ENCODE assay signal across 28 cellular contexts in the genomic region with DNA sequence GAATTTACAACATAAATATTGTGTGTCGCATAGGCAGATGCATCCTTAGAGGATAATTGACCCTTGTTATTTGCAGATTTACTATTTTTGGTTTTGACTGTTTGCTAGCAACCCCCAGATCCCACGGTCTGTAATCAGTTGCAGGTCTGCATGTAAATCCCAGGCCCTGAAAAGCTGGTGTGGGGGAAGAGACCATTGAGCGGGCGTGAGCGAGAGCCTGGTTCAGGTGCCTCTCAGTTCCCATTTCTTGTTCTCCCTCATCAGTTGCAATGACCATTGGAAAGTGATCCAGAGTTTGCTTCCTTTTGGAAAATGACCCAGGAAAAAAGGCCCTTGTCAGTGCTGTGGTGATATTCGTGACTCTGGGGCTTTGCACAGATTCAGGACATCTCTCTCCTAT.
DNase-seq lines count a peak whose midpoint lies in the region; ATAC-seq and TF ChIP-seq lines count a peak whose summit lies in the region.
"Had no signal": no experiment of that assay in that cellular context is flagged by ENCODE, and none has a peak within 500 bp of the region (broad histone marks: within the 10 kb centered on the region; RNA-seq: fewer than 3 reads in every experiment).

No MANE protein-coding gene starts in this region.

- intact Hi-C loops in CD14-positive monocyte (cut with micrococcal nuclease) (no loop called here), mucosa of descending colon (cut with DNase I, micrococcal nuclease) (no loop called here)

- H3K36me3 Mint-ChIP-seq in CD14-positive monocyte, result peaks cover 0 to 3% of the 10 kb centered on the region in 2 donors
- H3K36me3 Mint-ChIP-seq in activated CD4-positive, alpha-beta T cell treated with anti-CD3 and anti-CD28 coated beads, Interleukin-2, amount 10 ng/mL, durations not matched to agents 7 days and 5 days (ENCODE audit: low read depth), result peaks cover 13% of the 10 kb centered on the region
- H3K36me3 Mint-ChIP-seq: stimulated activated effector memory CD8-positive, alpha-beta T cell treated with anti-CD3 and anti-CD28 coated beads, Interleukin-12 subunit alpha, Interleukin-12 subunit beta, amount 100 ng/mL, for 72 hours had no signal

- no peaks in the 10 kb centered on the region for H3K9me3 Mint-ChIP-seq in CD14-positive monocyte
- peaks cover 6% of the 10 kb centered on the region for H3K9me3 Mint-ChIP-seq in activated CD4-positive, alpha-beta T cell treated with anti-CD3 and anti-CD28 coated beads, Interleukin-2, amount 10 ng/mL, durations not matched to agents 7 days and 5 days
- H3K9me3 Mint-ChIP-seq: stimulated activated effector memory CD8-positive, alpha-beta T cell treated with anti-CD3 and anti-CD28 coated beads, Interleukin-12 subunit alpha, Interleukin-12 subunit beta, amount 100 ng/mL, for 72 hours had no signal

- H3K4me3 Mint-ChIP-seq in CD14-positive monocyte, result no peak overlapping the region
- no peak overlapping the region for H3K4me3 Mint-ChIP-seq in activated CD4-positive, alpha-beta T cell treated with anti-CD3 and anti-CD28 coated beads, Interleukin-2, amount 10 ng/mL, durations not matched to agents 7 days and 5 days
- H3K4me3 Mint-ChIP-seq: activated T-cell treated with anti-CD3 and anti-CD28 coated beads, Interleukin-2, amount 50 U/mL, for 4 hours; CD8-positive, alpha-beta T cell; effector memory CD8-positive, alpha-beta T cell; stimulated activated effector memory CD8-positive, alpha-beta T cell treated with anti-CD3 and anti-CD28 coated beads, Interleukin-12 subunit alpha, Interleukin-12 subunit beta, amount 100 ng/mL, for 72 hours; T-helper 2 cell treated with Interferon-gamma antibody and Interleukin-4, amounts not matched to agents 5 μg/mL and 100 μg/mL, for 36 hours had no signal

- H3K36me3 ChIP-seq in mucosa of descending colon (ENCODE audit: low read depth), result no peaks in the 10 kb centered on the region
- H3K36me3 ChIP-seq: ascending aorta, cardiac muscle cell, suprapubic skin had no signal

- ATAC-seq in mucosa of descending colon, result no peak
- ATAC-seq: A549; activated T-cell treated with anti-CD3 and anti-CD28 coated beads, Interleukin-2, amount 50 U/mL, for 4 hours; CD8-positive, alpha-beta T cell; effector memory CD8-positive, alpha-beta T cell; left lobe of liver; Panc1; stimulated activated effector memory CD8-positive, alpha-beta T cell treated with anti-CD3 and anti-CD28 coated beads, Interleukin-12 subunit alpha, Interleukin-12 subunit beta, amount 100 ng/mL, for 72 hours had no signal

- H3K27ac Mint-ChIP-seq in CD14-positive monocyte, result no peak overlapping the region
- H3K27ac Mint-ChIP-seq in activated CD4-positive, alpha-beta T cell treated with anti-CD3 and anti-CD28 coated beads, Interleukin-2, amount 10 ng/mL, durations not matched to agents 7 days and 5 days, result no peak overlapping the region
- H3K27ac Mint-ChIP-seq: CD8-positive, alpha-beta T cell; effector memory CD8-positive, alpha-beta T cell; stimulated activated effector memory CD8-positive, alpha-beta T cell treated with anti-CD3 and anti-CD28 coated beads, Interleukin-12 subunit alpha, Interleukin-12 subunit beta, amount 100 ng/mL, for 72 hours; T-helper 2 cell treated with Interferon-gamma antibody and Interleukin-4, amounts not matched to agents 5 μg/mL and 100 μg/mL, for 36 hours had no signal

- DNase-seq in NCI-H748 (lab: John Stamatoyannopoulos, UW; ENCODE audit: unreplicated experiment), result peak; percentile 25
- DNase-seq in NCI-H748 treated with DMSO at 0.1 percent for 48 hours (lab: John Stamatoyannopoulos, UW), result no peak
- peak; percentile 3 for DNase-seq in CD14-positive monocyte (ENCODE audit: low spot score)
- peak; percentile 90 for DNase-seq in NCI-H524 treated with DMSO at 0.1 percent for 48 hours (lab: John Stamatoyannopoulos, UW)
- DNase-seq in mesenteric fat pad (ENCODE audit: low spot score), result peak; percentile 41
- no peak for DNase-seq in activated T-cell treated with anti-CD3 and anti-CD28 coated beads, Interleukin-2, amount 50 U/mL, for 48 hours
- DNase-seq in mucosa of descending colon, result no peak
- DNase-seq in activated CD4-positive, alpha-beta T cell treated with anti-CD3 and anti-CD28 coated beads, Interleukin-2, amount 10 ng/mL, durations not matched to agents 7 days and 5 days, result no peak
- DNase-seq: activated CD4-positive, CD25-positive, alpha-beta regulatory T cell treated with anti-CD3 and anti-CD28 coated beads, Interleukin-2, amount 50 U/mL, for 72 hours; activated T-cell treated with anti-CD3 and anti-CD28 coated beads, Interleukin-2, amount 50 U/mL, for 4 hours; AML-193; cortex of kidney; DMS153; effector memory CD8-positive, alpha-beta T cell; erythroblast; H7; NCI-H2081 treated with DMSO at 0.1 percent for 48 hours; SHP77 treated with DMSO at 0.1 percent for 48 hours; stimulated activated CD4-positive, alpha-beta T cell treated with anti-CD3 and anti-CD28 coated beads, Interleukin-15, amount 100 ng/mL, for 24 hours had no signal

- peaks cover 9% of the 10 kb centered on the region for H3K4me1 ChIP-seq in mucosa of descending colon (ENCODE audit: low read depth)
- H3K4me1 ChIP-seq: ascending aorta had no signal

- peaks cover 0 to 2% (median 2%) of the 10 kb centered on the region in 3 donors for H3K27me3 Mint-ChIP-seq in CD14-positive monocyte (ENCODE audit: low read depth in 3 of 3)
- H3K27me3 Mint-ChIP-seq in activated CD4-positive, alpha-beta T cell treated with anti-CD3 and anti-CD28 coated beads, Interleukin-2, amount 10 ng/mL, durations not matched to agents 7 days and 5 days, result peaks cover 4% of the 10 kb centered on the region

- H3K9me3 ChIP-seq in mucosa of descending colon, result peaks cover 3% of the 10 kb centered on the region
- H3K9me3 ChIP-seq: A549, ascending aorta, suprapubic skin had no signal

- no peak overlapping the region for H3K4me3 ChIP-seq in mucosa of descending colon
- H3K4me3 ChIP-seq: A549, ascending aorta, cardiac muscle cell, suprapubic skin had no signal

- POLR2A ChIA-PET in activated CD4-positive, alpha-beta T cell treated with anti-CD3 and anti-CD28 coated beads, Interleukin-2, amount 10 ng/mL, durations not matched to agents 7 days and 5 days (lab: Charles Lee), result no interaction called here

- CTCF ChIA-PET in activated CD4-positive, alpha-beta T cell treated with anti-CD3 and anti-CD28 coated beads, Interleukin-2, amount 10 ng/mL, durations not matched to agents 7 days and 5 days (lab: Charles Lee), result no interaction called here

- TF ChIP-seq CTCF in CD14-positive monocyte (IDR thresholded peaks at IDR 0.05), result no peak
- TF ChIP-seq CTCF in mucosa of descending colon (IDR thresholded peaks at IDR 0.05), result no peak

- H3K4me1 Mint-ChIP-seq in CD14-positive monocyte, result peaks cover 36% of the 10 kb centered on the region
- H3K4me1 Mint-ChIP-seq in activated CD4-positive, alpha-beta T cell treated with anti-CD3 and anti-CD28 coated beads, Interleukin-2, amount 10 ng/mL, durations not matched to agents 7 days and 5 days, result peaks cover 34% of the 10 kb centered on the region

Comparison
In these comparisons a context has a peak if more than half of its experiments do, and no peak if none do; other contexts are left out.
1. DNase-seq: peak in NCI-H748 (single experiment), CD14-positive monocyte (single experiment), NCI-H524 treated with DMSO at 0.1 percent for 48 hours (single experiment) and mesenteric fat pad (single experiment); none in NCI-H748 treated with DMSO at 0.1 percent for 48 hours (single experiment), activated T-cell treated with anti-CD3 and anti-CD28 coated beads, Interleukin-2, amount 50 U/mL, for 48 hours (0 of 2), mucosa of descending colon (0 of 3) and activated CD4-positive, alpha-beta T cell treated with anti-CD3 and anti-CD28 coated beads, Interleukin-2, amount 10 ng/mL, durations not matched to agents 7 days and 5 days (single experiment).